Comparison of ENCODE assay signal across 12 cellular contexts in the genomic region with DNA sequence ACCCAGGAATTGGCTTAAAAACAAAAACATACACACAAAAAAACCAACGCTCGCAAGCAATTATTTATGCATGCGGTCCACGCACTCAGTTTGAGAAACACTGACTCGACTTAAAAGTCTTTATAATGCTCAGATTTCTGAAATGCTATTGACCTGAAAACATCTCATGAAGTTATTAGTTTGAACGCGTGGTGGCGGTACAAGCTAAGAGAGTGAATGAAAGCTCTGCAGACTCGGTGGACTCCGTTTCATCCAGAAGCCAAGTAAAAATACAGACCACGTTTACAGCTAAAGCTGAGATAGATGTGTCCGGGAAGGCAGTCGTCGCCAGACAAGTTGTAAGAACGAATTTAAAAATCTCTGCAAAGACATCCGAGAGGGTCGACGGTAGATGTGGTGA. TPM values are rescaled to one million over a fixed set of nuclear protein-coding genes. Genes with fewer than 3 reads are reported as not detected.
DNase-seq lines count a peak whose midpoint lies in the region; ATAC-seq lines count a peak whose summit lies in the region.
"Had no signal": no experiment of that assay in that cellular context is flagged by ENCODE, and none has a peak within 500 bp of the region (broad histone marks: within the 10 kb centered on the region; RNA-seq: fewer than 3 reads in every experiment).

PCDHB6 (plus strand) TSS at position 246 of the 400 bp plus-strand sequence. CDS start 201 bp downstream, outside the sequence.

- no peak for ATAC-seq in stimulated activated memory B cell treated with anti-CD40 and anti-IgM and Interleukin-4, amounts not matched to agents 10 μg/mL and 1 μg/mL and 100 μg/mL, for 72 hours
- no peak for ATAC-seq in HG03520 (IDR thresholded peaks at IDR 0.05; ENCODE audit: unreplicated experiment)

- H3K4me3 Mint-ChIP-seq in T-helper 1 cell treated with Interleukin-12 subunit alpha and Interleukin-12 subunit beta and Interleukin-4 antibody, amounts not matched to agents 30 μg/mL and 1 μg/mL, for 36 hours = no peak within 1 kb of the TSS
- peak within 1 kb of the TSS; percentile 31 for H3K4me3 Mint-ChIP-seq in stimulated activated memory B cell treated with anti-CD40 and anti-IgM and Interleukin-4, amounts not matched to agents 10 μg/mL and 1 μg/mL and 100 μg/mL, for 72 hours
- H3K4me3 Mint-ChIP-seq: brain had no signal

- H3K4me1 Mint-ChIP-seq in T-helper 1 cell treated with Interleukin-12 subunit alpha and Interleukin-12 subunit beta and Interleukin-4 antibody, amounts not matched to agents 30 μg/mL and 1 μg/mL, for 36 hours (ENCODE audit: low read depth) = no peaks in the 10 kb centered on the region
- peaks cover 12% of the 10 kb centered on the region for H3K4me1 Mint-ChIP-seq in stimulated activated memory B cell treated with anti-CD40 and anti-IgM and Interleukin-4, amounts not matched to agents 10 μg/mL and 1 μg/mL and 100 μg/mL, for 72 hours
- H3K4me1 Mint-ChIP-seq: brain had no signal

- H3K9me3 Mint-ChIP-seq in T-helper 1 cell treated with Interleukin-12 subunit alpha and Interleukin-12 subunit beta and Interleukin-4 antibody, amounts not matched to agents 30 μg/mL and 1 μg/mL, for 36 hours = peaks cover 29% of the 10 kb centered on the region
- peaks cover 5% of the 10 kb centered on the region for H3K9me3 Mint-ChIP-seq in stimulated activated memory B cell treated with anti-CD40 and anti-IgM and Interleukin-4, amounts not matched to agents 10 μg/mL and 1 μg/mL and 100 μg/mL, for 72 hours

- DNase-seq in T-helper 1 cell (no peak), NCI-H460 (ENCODE audit: extremely low read depth, low read depth) (peak; percentile 22), dermis blood vessel endothelial cell (peak; percentile 46), epidermal melanocyte (ENCODE audit: insufficient read length, low spot score) (no peak)
- DNase-seq in stimulated activated CD4-positive, alpha-beta T cell treated with anti-CD3 and anti-CD28 coated beads, Interleukin-1b, Interleukin-23, amount 100 ng/mL, for 48 hours = no peak
- DNase-seq: activated CD4-positive, alpha-beta T cell treated with anti-CD3 and anti-CD28 coated beads for 1 hour; NCI-H1694; spleen had no signal

- peak within 1 kb of the TSS; percentile 55 for H3K27ac Mint-ChIP-seq in T-helper 1 cell treated with Interleukin-12 subunit alpha and Interleukin-12 subunit beta and Interleukin-4 antibody, amounts not matched to agents 30 μg/mL and 1 μg/mL, for 36 hours
- no peak within 1 kb of the TSS for H3K27ac Mint-ChIP-seq in stimulated activated memory B cell treated with anti-CD40 and anti-IgM and Interleukin-4, amounts not matched to agents 10 μg/mL and 1 μg/mL and 100 μg/mL, for 72 hours
- H3K27ac Mint-ChIP-seq: brain had no signal

- H3K36me3 Mint-ChIP-seq in T-helper 1 cell treated with Interleukin-12 subunit alpha and Interleukin-12 subunit beta and Interleukin-4 antibody, amounts not matched to agents 30 μg/mL and 1 μg/mL, for 36 hours (ENCODE audit: low read depth) = peaks cover 1% of the 10 kb centered on the region
- H3K36me3 Mint-ChIP-seq in stimulated activated memory B cell treated with anti-CD40 and anti-IgM and Interleukin-4, amounts not matched to agents 10 μg/mL and 1 μg/mL and 100 μg/mL, for 72 hours = no peaks in the 10 kb centered on the region

- H3K27me3 Mint-ChIP-seq in T-helper 1 cell treated with Interleukin-12 subunit alpha and Interleukin-12 subunit beta and Interleukin-4 antibody, amounts not matched to agents 30 μg/mL and 1 μg/mL, for 36 hours (ENCODE audit: low read depth) = no peaks in the 10 kb centered on the region
- H3K27me3 Mint-ChIP-seq in stimulated activated memory B cell treated with anti-CD40 and anti-IgM and Interleukin-4, amounts not matched to agents 10 μg/mL and 1 μg/mL and 100 μg/mL, for 72 hours = peaks cover 38% of the 10 kb centered on the region
- H3K27me3 Mint-ChIP-seq: brain had no signal

RNA-seq across cellular contexts. Expression of gene PCDHB6, which starts in this region (rescaled TPM):
- total RNA-seq in NCI-H460 (2014; rRNA removed; shearing (Covaris generic)) = not detected in 2 replicates
- polyA plus RNA-seq in NCI-H460 (2014; cell fraction: nucleus; rRNA removed) = 0.08 TPM in 1 of 2 replicates, not detected in the other
- 0.05 and 0.17 TPM in 2 replicates for total RNA-seq in dermis blood vessel endothelial cell

Comparison
In these comparisons a context has a peak if more than half of its experiments do, and no peak if none do; other contexts are left out.
1. Peak in DNase-seq in NCI-H460; RNA of the gene not detected or under 1 TPM.
2. Peak in DNase-seq in dermis blood vessel endothelial cell; RNA of the gene not detected or under 1 TPM.